Comparison of ENCODE assay signal across 15 cellular contexts in the genomic region with DNA sequence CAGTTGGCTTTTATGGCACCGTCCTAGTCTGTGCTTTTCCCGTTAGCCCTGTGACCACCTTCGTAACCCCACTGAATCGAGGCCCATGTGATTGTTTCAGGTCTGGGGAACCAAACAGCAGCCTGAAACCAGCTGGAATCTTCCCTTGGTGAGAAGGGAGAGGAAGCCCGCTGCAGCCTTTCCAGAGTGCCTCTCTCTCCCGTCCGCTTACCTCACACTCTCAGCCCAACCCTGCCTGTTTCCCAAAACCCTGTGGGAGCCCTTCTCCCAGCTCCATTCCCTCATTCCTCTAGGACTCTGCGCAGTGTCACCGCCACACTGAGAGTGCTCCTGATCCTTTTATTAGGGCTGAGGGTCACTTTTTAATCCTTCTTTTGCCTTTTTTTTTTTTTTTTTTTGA.
"Had no signal": no experiment of that assay in that cellular context is flagged by ENCODE, and none has a peak within 500 bp of the region (broad histone marks: within the 10 kb centered on the region; RNA-seq: fewer than 3 reads in every experiment).

No MANE protein-coding gene starts in this region.

- H3K36me3 Mint-ChIP-seq: activated naive CD8-positive, alpha-beta T cell treated with anti-CD3 and anti-CD28 coated beads for 36 hours had no signal

- H3K9me3 Mint-ChIP-seq: activated naive CD8-positive, alpha-beta T cell treated with anti-CD3 and anti-CD28 coated beads for 36 hours; activated T-helper 2 cell treated with anti-CD3 and anti-CD28 coated beads, Interferon-gamma antibody, Interleukin-2, Interleukin-4, amounts not matched to agents 10 μg/mL and 5 μg/mL and 100 μg/mL, durations not matched to agents 14 hours and 24 hours and 36 hours; nephron; stimulated activated naive CD8-positive, alpha-beta T cell treated with anti-CD3 and anti-CD28 coated beads, Interleukin-15, Interleukin-2, amounts not matched to agents 100 ng/mL and 50 ng/mL, for 24 hours had no signal

- H3K27ac Mint-ChIP-seq: activated naive CD8-positive, alpha-beta T cell treated with anti-CD3 and anti-CD28 coated beads for 36 hours; activated T-helper 2 cell treated with anti-CD3 and anti-CD28 coated beads, Interferon-gamma antibody, Interleukin-2, Interleukin-4, amounts not matched to agents 10 μg/mL and 5 μg/mL and 100 μg/mL, durations not matched to agents 14 hours and 24 hours and 36 hours; stimulated activated naive CD8-positive, alpha-beta T cell treated with anti-CD3 and anti-CD28 coated beads, Interleukin-15, Interleukin-2, amounts not matched to agents 100 ng/mL and 50 ng/mL, for 24 hours had no signal

- H3K4me3 ChIP-seq: breast epithelium, gastrocnemius medialis, tibial artery had no signal

- H3K4me1 ChIP-seq: breast epithelium, gastrocnemius medialis, tibial artery had no signal

- H3K27me3 ChIP-seq: gastrocnemius medialis had no signal

- H3K9me3 ChIP-seq: breast epithelium, gastrocnemius medialis, tibial artery had no signal

- H3K27me3 Mint-ChIP-seq: activated naive CD8-positive, alpha-beta T cell treated with anti-CD3 and anti-CD28 coated beads for 36 hours had no signal

- ATAC-seq: gastrocnemius medialis, left lobe of liver had no signal

- H3K4me3 Mint-ChIP-seq: activated naive CD8-positive, alpha-beta T cell treated with anti-CD3 and anti-CD28 coated beads for 36 hours; nephron; stimulated activated naive CD8-positive, alpha-beta T cell treated with anti-CD3 and anti-CD28 coated beads, Interleukin-15, Interleukin-2, amounts not matched to agents 100 ng/mL and 50 ng/mL, for 24 hours had no signal

- DNase-seq: activated CD4-positive, alpha-beta T cell treated with anti-CD3 and anti-CD28 coated beads, Interleukin-2, amount 50 U/mL, for 1 hour; activated CD4-positive, CD25-positive, alpha-beta regulatory T cell; activated naive CD8-positive, alpha-beta T cell treated with anti-CD3 and anti-CD28 coated beads for 36 hours; aorta; gastrocnemius medialis; mammary epithelial cell; SIG-M5; stimulated activated CD4-positive, alpha-beta T cell treated with anti-CD3 and anti-CD28 coated beads, Interleukin-4, amount 100 ng/mL, for 1 hour; T-helper 2 cell had no signal

- H3K36me3 ChIP-seq: breast epithelium, gastrocnemius medialis, tibial artery had no signal

- H3K27ac ChIP-seq: breast epithelium, gastrocnemius medialis, tibial artery had no signal
